ENCODE assay signal across 15 cellular contexts in genomic region chr3:197782230-197782629, GRCh38. TPM values are rescaled to one million over a fixed set of nuclear protein-coding genes. Genes with fewer than 3 reads are reported as not detected.
DNase-seq lines count a peak whose midpoint lies in the region; ATAC-seq and TF ChIP-seq lines count a peak whose summit lies in the region.
"Had no signal": no experiment of that assay in that cellular context is flagged by ENCODE, and none has a peak within 500 bp of the region (broad histone marks: within the 10 kb centered on the region; RNA-seq: fewer than 3 reads in every experiment).

No MANE protein-coding gene starts in this region.

- H2AFZ ChIP-seq in PC-9: no peak overlapping the region

- H3F3A ChIP-seq in PC-9 (ENCODE audit: insufficient read depth, low read depth): peaks cover 17% of the 10 kb centered on the region; the same call in 1 of the 2 replicates

- no peak for DNase-seq in CD4-positive, CD25-positive, alpha-beta regulatory T cell
- DNase-seq in activated B cell treated with CpG ODN at 0.5 μM for 24 hours: no peak
- DNase-seq in germinal center (ENCODE audit: low spot score): no peak
- DNase-seq in PC-9: no peak
- DNase-seq in GM03348 (ENCODE audit: low spot score): no peak
- DNase-seq in NOMO-1 treated with dmso at 0.1 percent for 144 hours (lab: John Stamatoyannopoulos, UW; ENCODE audit: unreplicated experiment): no peak
- DNase-seq: activated CD4-positive, alpha-beta T cell treated with anti-CD3 and anti-CD28 coated beads, Interleukin-2, amount 10 ng/mL, durations not matched to agents 24 days and 14 days; effector memory CD4-positive, alpha-beta T cell; NCI-H187 treated with DMSO at 0.1 percent for 48 hours; NCI-H526; RPMI8226 had no signal

- H3K27me3 Mint-ChIP-seq in CD4-positive, CD25-positive, alpha-beta regulatory T cell: no peaks in the 10 kb centered on the region
- H3K27me3 Mint-ChIP-seq in activated B cell treated with CpG ODN at 0.5 μM for 24 hours: no peaks in the 10 kb centered on the region
- H3K27me3 Mint-ChIP-seq: activated CD4-positive, alpha-beta T cell treated with anti-CD3 and anti-CD28 coated beads, Interleukin-2, amount 10 ng/mL, durations not matched to agents 24 days and 14 days had no signal

- H3K4me1 ChIP-seq in CD4-positive, CD25-positive, alpha-beta regulatory T cell (ENCODE audit: control insufficient read depth, insufficient read depth, low read length, poor library complexity, severe bottlenecking): no peaks in the 10 kb centered on the region
- peaks cover 7% of the 10 kb centered on the region for H3K4me1 ChIP-seq in PC-9 (replicated peaks; ENCODE audit: insufficient read depth)

- no peak overlapping the region for H3K27ac ChIP-seq in CD4-positive, CD25-positive, alpha-beta regulatory T cell (ENCODE audit: insufficient read depth, low read length, poor library complexity, severe bottlenecking)
- no peak overlapping the region for H3K27ac ChIP-seq in PC-9
- H3K27ac ChIP-seq: KMS-11 had no signal

- no TSS peak for BruUV-seq in PC-9 (replicated peaks; lab: Mats Ljungman, UMichigan)

- no peak for TF ChIP-seq CTCF in activated B cell treated with CpG ODN at 0.5 μM for 24 hours (IDR thresholded peaks at IDR 0.05)
- no peak for TF ChIP-seq CTCF in PC-9 (conservative IDR thresholded peaks at IDR 0.05)

- no peak overlapping the region for H3K4me2 ChIP-seq in PC-9
- H3K4me2 ChIP-seq: KMS-11 had no signal

- CTCF ChIA-PET in activated B cell treated with CpG ODN at 0.5 μM for 24 hours (lab: Charles Lee): interaction anchor here (0.9 to 3.5 kb wide), 6 partner anchors 9 to 183 kb away, joined by 3 to 14 read pairs (median 4); partner anchors contain the start of gene LRCH3
- CTCF ChIA-PET in PC-9 (lab: Charles Lee): no interaction called here

- no peaks in the 10 kb centered on the region for H3K9me2 ChIP-seq in PC-9 (ENCODE audit: insufficient read depth)

- H3K27me3 ChIP-seq in CD4-positive, CD25-positive, alpha-beta regulatory T cell (ENCODE audit: control insufficient read depth, insufficient read depth, low read length): no peaks in the 10 kb centered on the region
- no peaks in the 10 kb centered on the region for H3K27me3 ChIP-seq in PC-9 (ENCODE audit: insufficient read depth, low read depth)

- no peaks in the 10 kb centered on the region for H4K20me1 ChIP-seq in PC-9 (ENCODE audit: insufficient read depth)

- ATAC-seq in CD4-positive, CD25-positive, alpha-beta regulatory T cell (ENCODE audit: low read depth in 2 of 2): peak in 1 of 2 donors; percentile 31
- ATAC-seq in GM18502 (IDR thresholded peaks at IDR 0.05; ENCODE audit: poor library complexity, unreplicated experiment): peak; percentile 57
- peak; percentile 51 for ATAC-seq in GM21825 (IDR thresholded peaks at IDR 0.05; ENCODE audit: unreplicated experiment)
- peak; percentile 91 for ATAC-seq in activated B cell treated with CpG ODN at 0.5 μM for 24 hours (ENCODE audit: low read depth)

- H3K9me3 ChIP-seq in CD4-positive, CD25-positive, alpha-beta regulatory T cell (ENCODE audit: control insufficient read depth in 2 of 2, low read length in 2 of 2): no peaks in the 10 kb centered on the region
- no peaks in the 10 kb centered on the region for H3K9me3 ChIP-seq in PC-9 (ENCODE audit: insufficient read depth, low read depth)

- H3K36me3 Mint-ChIP-seq in CD4-positive, CD25-positive, alpha-beta regulatory T cell: peaks cover 19% of the 10 kb centered on the region
- H3K36me3 Mint-ChIP-seq in activated B cell treated with CpG ODN at 0.5 μM for 24 hours (ENCODE audit: low read depth): peaks cover 60% of the 10 kb centered on the region

- peaks cover 5 to 18% (median 15%) of the 10 kb centered on the region in 4 donors for H3K4me1 Mint-ChIP-seq in CD4-positive, CD25-positive, alpha-beta regulatory T cell
- H3K4me1 Mint-ChIP-seq in activated B cell treated with CpG ODN at 0.5 μM for 24 hours: peaks cover 41% of the 10 kb centered on the region

- H3K9me3 Mint-ChIP-seq in CD4-positive, CD25-positive, alpha-beta regulatory T cell: no peaks in the 10 kb centered on the region
- no peaks in the 10 kb centered on the region for H3K9me3 Mint-ChIP-seq in activated B cell treated with CpG ODN at 0.5 μM for 24 hours
- H3K9me3 Mint-ChIP-seq: activated CD4-positive, alpha-beta T cell treated with anti-CD3 and anti-CD28 coated beads, Interleukin-2, amount 10 ng/mL, durations not matched to agents 24 days and 14 days; T-helper 1 cell treated with Interleukin-12 subunit alpha and Interleukin-12 subunit beta and Interleukin-4 antibody, amounts not matched to agents 30 μg/mL and 1 μg/mL, for 36 hours had no signal

- peaks cover 47% of the 10 kb centered on the region for H3K36me3 ChIP-seq in CD4-positive, CD25-positive, alpha-beta regulatory T cell (ENCODE audit: control insufficient read depth, insufficient read depth, low read length)
- peaks cover 32% of the 10 kb centered on the region for H3K36me3 ChIP-seq in PC-9 (ENCODE audit: low read depth)

- peak overlapping the region in 2 of 3 donors; percentile 10 to 69 for H3K27ac Mint-ChIP-seq in CD4-positive, CD25-positive, alpha-beta regulatory T cell
- peak overlapping the region; percentile 80 for H3K27ac Mint-ChIP-seq in activated B cell treated with CpG ODN at 0.5 μM for 24 hours
- H3K27ac Mint-ChIP-seq: activated CD4-positive, alpha-beta T cell treated with anti-CD3 and anti-CD28 coated beads, Interleukin-2, amount 10 ng/mL, durations not matched to agents 24 days and 14 days; T-helper 1 cell treated with Interleukin-12 subunit alpha and Interleukin-12 subunit beta and Interleukin-4 antibody, amounts not matched to agents 30 μg/mL and 1 μg/mL, for 36 hours had no signal

- intact Hi-C loops in activated B cell treated with CpG ODN at 0.5 μM for 24 hours (cut with micrococcal nuclease): loop anchor here (1.0 to 5.0 kb wide), 5 partner anchors 8 to 70 kb away; no protein-coding TSS in a partner anchor
- intact Hi-C loops in PC-9 (cut with micrococcal nuclease; ENCODE audit: unreplicated experiment): no loop called here

- no peak overlapping the region for H3K4me3 ChIP-seq in CD4-positive, CD25-positive, alpha-beta regulatory T cell (ENCODE audit: low read depth, low read length)
- no peak overlapping the region for H3K4me3 ChIP-seq in PC-9

- POLR2A ChIA-PET in activated B cell treated with CpG ODN at 0.5 μM for 24 hours (lab: Charles Lee): interaction anchor here (0.6 to 2.1 kb wide), 11 partner anchors 9 to 73 kb away, joined by 3 to 47 read pairs (median 5); partner anchors contain the start of gene LRCH3
- POLR2A ChIA-PET in PC-9 (lab: Charles Lee; ENCODE audit: unreplicated experiment): no interaction called here

- no peak overlapping the region for H3K4me3 Mint-ChIP-seq in CD4-positive, CD25-positive, alpha-beta regulatory T cell
- peak overlapping the region; percentile 60 for H3K4me3 Mint-ChIP-seq in activated B cell treated with CpG ODN at 0.5 μM for 24 hours
- H3K4me3 Mint-ChIP-seq: activated CD4-positive, alpha-beta T cell treated with anti-CD3 and anti-CD28 coated beads, Interleukin-2, amount 10 ng/mL, durations not matched to agents 24 days and 14 days; T-helper 1 cell treated with Interleukin-12 subunit alpha and Interleukin-12 subunit beta and Interleukin-4 antibody, amounts not matched to agents 30 μg/mL and 1 μg/mL, for 36 hours had no signal

- no peaks in the 10 kb centered on the region for H3K79me2 ChIP-seq in PC-9 (ENCODE audit: low read depth)

RNA-seq across cellular contexts. Expression of gene LRCH3, which starts 8.8 kb away (rescaled TPM):
- total RNA-seq in CD4-positive, CD25-positive, alpha-beta regulatory T cell: 66.1 TPM
- polyA plus RNA-seq in CD4-positive, CD25-positive, alpha-beta regulatory T cell: 10 to 100 TPM; 12.2 to 19.6 (median 16.1) TPM
- 94.1 and 96.1 TPM in 2 replicates for total RNA-seq in activated B cell treated with CpG ODN at 0.5 μM for 24 hours
- total RNA-seq in PC-9 (2021): 51.9 and 71.5 TPM in 2 replicates

RNA-seq across cellular contexts. Expression of gene FYTTD1, which starts 32.5 kb away (rescaled TPM):
- 42.2 TPM for total RNA-seq in CD4-positive, CD25-positive, alpha-beta regulatory T cell
- 10 to 100 TPM; 75.5 to 91.0 (median 85.8) TPM for polyA plus RNA-seq in CD4-positive, CD25-positive, alpha-beta regulatory T cell
- total RNA-seq in activated B cell treated with CpG ODN at 0.5 μM for 24 hours: 78.6 and 84.2 TPM in 2 replicates
- 75.4 and 78.3 TPM in 2 replicates for total RNA-seq in PC-9 (2021)

RNA-seq across cellular contexts. Expression of gene RUBCN, which starts 45.5 kb away (rescaled TPM):
- 58.5 TPM for total RNA-seq in CD4-positive, CD25-positive, alpha-beta regulatory T cell
- 10 to 100 TPM; 17.5 to 28.2 (median 19.5) TPM for polyA plus RNA-seq in CD4-positive, CD25-positive, alpha-beta regulatory T cell
- total RNA-seq in activated B cell treated with CpG ODN at 0.5 μM for 24 hours (196 and 217 TPM in 2 replicates), PC-9 (2021) (34.2 and 41.1 TPM in 2 replicates)
